ENCODE assay signal across 28 cellular contexts in genomic region chr6:152946484-152946883, GRCh38.
"Had no signal": no experiment of that assay in that cellular context is flagged by ENCODE, and none has a peak within 500 bp of the region (broad histone marks: within the 10 kb centered on the region; RNA-seq: fewer than 3 reads in every experiment).

No MANE protein-coding gene starts in this region.

- FAIRE-seq: endometrium, islet of Langerhans, keratinocyte had no signal

- H3K9me3 Mint-ChIP-seq: dendritic cell treated with granulocyte-macrophage colony-stimulating factor and Interleukin-4, amounts not matched to agents 40 ng/mL and 50 ng/mL, for 4 days; effector memory CD8-positive, alpha-beta T cell; endodermal cell; mesothelial cell of epicardium; naive B cell had no signal

- H3K36me3 Mint-ChIP-seq: mesothelial cell of epicardium, naive B cell had no signal

- H3K27ac Mint-ChIP-seq: dendritic cell treated with granulocyte-macrophage colony-stimulating factor and Interleukin-4, amounts not matched to agents 40 ng/mL and 50 ng/mL, for 4 days; effector memory CD8-positive, alpha-beta T cell; endodermal cell; mesothelial cell of epicardium; naive B cell had no signal

- H3K4me1 ChIP-seq: colonic mucosa, left lung had no signal

- H3K9me3 ChIP-seq: colonic mucosa, esophagus squamous epithelium, gastrocnemius medialis, heart right ventricle, left lung, lower lobe of right lung, mucosa of descending colon had no signal

- H3K27ac ChIP-seq: colonic mucosa, epithelial cell of prostate, esophagus squamous epithelium, gastrocnemius medialis, heart right ventricle, left lung, lower lobe of right lung had no signal

- H3K4me3 Mint-ChIP-seq: dendritic cell treated with granulocyte-macrophage colony-stimulating factor and Interleukin-4, amounts not matched to agents 40 ng/mL and 50 ng/mL, for 4 days; effector memory CD8-positive, alpha-beta T cell; endodermal cell; mesothelial cell of epicardium; naive B cell had no signal

- DNase-seq: colonic mucosa; cortex of kidney; effector CD8-positive, alpha-beta T cell; effector memory CD8-positive, alpha-beta T cell; endodermal cell; erythroblast; esophagus squamous epithelium; foreskin fibroblast; foreskin melanocyte; gastrocnemius medialis; glutamatergic neuron; head of caudate nucleus; heart right ventricle; hippocampal formation; left cardiac atrium; left lung; left ventricle myocardium superior; lower lobe of right lung; mesenchymal stem cell; mucosa of descending colon; naive B cell had no signal

- H3K4me3 ChIP-seq: colonic mucosa, esophagus squamous epithelium, gastrocnemius medialis, heart right ventricle, left lung, lower lobe of right lung, mucosa of descending colon had no signal

- ATAC-seq: effector memory CD8-positive, alpha-beta T cell; esophagus mucosa; gastrocnemius medialis; heart right ventricle; left cardiac atrium; left lung; left ventricle myocardium superior; lower lobe of right lung; mucosa of descending colon had no signal

- H3K27me3 ChIP-seq: colonic mucosa, gastrocnemius medialis had no signal

- H3K4me1 Mint-ChIP-seq: mesothelial cell of epicardium had no signal

- H3K36me3 ChIP-seq: colonic mucosa, esophagus squamous epithelium, gastrocnemius medialis, heart right ventricle, left lung, lower lobe of right lung had no signal
